ENCODE assay signal across 22 cellular contexts in genomic region chr4:160481696-160482330, GRCh38.
"Had no signal": no experiment of that assay in that cellular context is flagged by ENCODE, and none has a peak within 500 bp of the region (broad histone marks: within the 10 kb centered on the region; RNA-seq: fewer than 3 reads in every experiment).

No MANE protein-coding gene starts in this region.

- H3K36me3 Mint-ChIP-seq: naive thymus-derived CD8-positive, alpha-beta T cell had no signal

- H3K4me1 ChIP-seq: prostate gland, right atrium auricular region, suprapubic skin, thyroid gland, upper lobe of left lung had no signal

- H3K4me3 Mint-ChIP-seq: naive thymus-derived CD8-positive, alpha-beta T cell; stimulated activated naive CD8-positive, alpha-beta T cell treated with anti-CD3 and anti-CD28 coated beads, Interleukin-15, amount 100 ng/mL, for 72 hours had no signal

- H3K27me3 Mint-ChIP-seq: naive thymus-derived CD8-positive, alpha-beta T cell; stimulated activated naive CD8-positive, alpha-beta T cell treated with anti-CD3 and anti-CD28 coated beads, Interleukin-15, amount 100 ng/mL, for 72 hours had no signal

- H3K4me1 Mint-ChIP-seq: naive thymus-derived CD8-positive, alpha-beta T cell; stimulated activated naive CD8-positive, alpha-beta T cell treated with anti-CD3 and anti-CD28 coated beads, Interleukin-15, amount 100 ng/mL, for 72 hours had no signal

- H3K36me3 ChIP-seq: prostate gland, right atrium auricular region, suprapubic skin, thyroid gland, upper lobe of left lung had no signal

- FAIRE-seq: colon, frontal cortex, keratinocyte, urothelium cell line had no signal

- H3K27me3 ChIP-seq: right atrium auricular region, suprapubic skin, thyroid gland, upper lobe of left lung had no signal

- ATAC-seq: left lobe of liver; naive thymus-derived CD8-positive, alpha-beta T cell; stimulated activated naive CD8-positive, alpha-beta T cell treated with anti-CD3 and anti-CD28 coated beads, Interleukin-15, amount 100 ng/mL, for 72 hours had no signal

- H3K27ac Mint-ChIP-seq: naive thymus-derived CD8-positive, alpha-beta T cell; stimulated activated naive CD8-positive, alpha-beta T cell treated with anti-CD3 and anti-CD28 coated beads, Interleukin-15, amount 100 ng/mL, for 72 hours had no signal

- H3K9me3 ChIP-seq: prostate gland, right atrium auricular region, thyroid gland had no signal

- DNase-seq: caudate nucleus; cerebellar nuclear complex; dorsolateral prefrontal cortex; effector CD4-positive, alpha-beta T cell; mammary epithelial cell; naive thymus-derived CD8-positive, alpha-beta T cell; stimulated activated CD4-positive, alpha-beta T cell treated with anti-CD3 and anti-CD28 coated beads, Interleukin-1b, Interleukin-23, amount 100 ng/mL, for 48 hours; stimulated activated CD4-positive, alpha-beta T cell treated with anti-CD3 and anti-CD28 coated beads, Interleukin-4, amount 100 ng/mL, for 1 hour; stimulated activated CD8-positive, alpha-beta memory T cell treated with anti-CD3 and anti-CD28 coated beads, Interleukin-4, amount 100 ng/mL, for 48 hours; stimulated activated naive CD4-positive, alpha-beta T cell; stimulated activated naive CD8-positive, alpha-beta T cell treated with anti-CD3 and anti-CD28 coated beads, Interleukin-15, amount 100 ng/mL, for 72 hours; thyroid gland had no signal

- H3K27ac ChIP-seq: dorsolateral prefrontal cortex, prostate gland, right atrium auricular region, skin epidermis, suprapubic skin, thyroid gland, upper lobe of left lung had no signal

- H3K4me3 ChIP-seq: dorsolateral prefrontal cortex, prostate gland, right atrium auricular region, skin epidermis, suprapubic skin, thyroid gland, upper lobe of left lung had no signal
